18 cellular contexts compared by ENCODE assay signal in genomic region chr22:48953830-48954229, GRCh38.
DNase-seq lines count a peak whose midpoint lies in the region; ATAC-seq and TF ChIP-seq lines count a peak whose summit lies in the region.
"Had no signal": no experiment of that assay in that cellular context is flagged by ENCODE, and none has a peak within 500 bp of the region (broad histone marks: within the 10 kb centered on the region; RNA-seq: fewer than 3 reads in every experiment).

No MANE protein-coding gene starts in this region.

- H3K4me1 ChIP-seq in heart right ventricle: no peaks in the 10 kb centered on the region
- H3K4me1 ChIP-seq in osteoblast (ENCODE audit: insufficient read depth, low read length): no peaks in the 10 kb centered on the region
- H3K4me1 ChIP-seq in upper lobe of right lung: no peaks in the 10 kb centered on the region

- H3K36me3 ChIP-seq in heart right ventricle (no peaks in the 10 kb centered on the region), osteoblast (ENCODE audit: insufficient read depth, low read length) (no peaks in the 10 kb centered on the region), upper lobe of right lung (no peaks in the 10 kb centered on the region)
- H3K36me3 ChIP-seq: BLaER1 had no signal

- DNase-seq in Right ventricle myocardium inferior (ENCODE audit: missing footprints) (peak; percentile 32), heart right ventricle (no peak), coronary artery (ENCODE audit: low spot score) (peak; percentile 5), osteoblast (ENCODE audit: insufficient read length, low spot score, missing footprints) (peak; percentile 72), upper lobe of right lung (peak; percentile 37), UCSD-AML1 (lab: John Stamatoyannopoulos, UW; ENCODE audit: unreplicated experiment) (no peak), GM10248 (ENCODE audit: extremely low spot score) (no peak)
- DNase-seq: DMS53, EL, GOT3, NCI-H1105 treated with DMSO at 0.1 percent for 48 hours, NCI-H1694, NCI-H2227 treated with DMSO at 0.1 percent for 48 hours, NCI-H510A treated with DMSO at 0.1 percent for 48 hours, NCI-H774, SHP77 had no signal

- CTCF ChIA-PET in GM10248 (lab: Yijun Ruan, JAX): no interaction called here

- H4K20me1 ChIP-seq in osteoblast (ENCODE audit: insufficient read depth, low read length): no peaks in the 10 kb centered on the region

- H3K27ac ChIP-seq in heart right ventricle (no peak overlapping the region), coronary artery (no peak overlapping the region), osteoblast (ENCODE audit: low read depth, low read length) (no peak overlapping the region), upper lobe of right lung (no peak overlapping the region)
- H3K27ac ChIP-seq: BLaER1 had no signal

- POLR2A ChIA-PET in GM10248 (lab: Yijun Ruan, JAX): interaction anchor here (0.6 kb wide), 2 partner anchors 27 to 144 kb away, joined by 4 to 5 read pairs; no protein-coding TSS in a partner anchor

- H3K4me3 ChIP-seq in heart right ventricle (no peak overlapping the region), coronary artery (no peak overlapping the region), osteoblast (ENCODE audit: insufficient read depth, low read length) (no peak overlapping the region), upper lobe of right lung (no peak overlapping the region)
- H3K4me3 ChIP-seq: BLaER1 had no signal

- H3K9me3 ChIP-seq in heart right ventricle (peaks cover 0 to 5% (median 0%) of the 10 kb centered on the region in 11 donors), osteoblast (ENCODE audit: low read depth, low read length) (no peaks in the 10 kb centered on the region), upper lobe of right lung (no peaks in the 10 kb centered on the region)
- H3K9me3 ChIP-seq: BLaER1 had no signal

- intact Hi-C loops in Right ventricle myocardium inferior (cut with DNase I) (no loop called here), heart right ventricle (cut with DNase I) (no loop called here), upper lobe of right lung (cut with DNase I) (no loop called here)

- ATAC-seq in Right ventricle myocardium inferior (no peak), heart right ventricle (no peak), upper lobe of right lung (no peak)
- ATAC-seq: CD8-positive, alpha-beta T cell had no signal

- H3K4me2 ChIP-seq in osteoblast (ENCODE audit: insufficient read depth, low read length): no peak overlapping the region
- H3K4me2 ChIP-seq: BLaER1 had no signal

- 72 to 74% methylated on average over 11 of the region's 11 CpGs for WGBS in heart right ventricle, 2 donors

- TF ChIP-seq CTCF in heart right ventricle (IDR thresholded peaks at IDR 0.05) (no peak), coronary artery (IDR thresholded peaks at IDR 0.05) (no peak), osteoblast (IDR thresholded peaks at IDR 0.05; ENCODE audit: extremely low read depth, low read depth, low read length) (no peak), upper lobe of right lung (IDR thresholded peaks at IDR 0.05) (no peak), GM10248 (IDR thresholded peaks at IDR 0.05; ENCODE audit: control extremely low read depth, extremely low read depth, low read depth, missing control alignments) (no peak)

- H2AFZ ChIP-seq in osteoblast (ENCODE audit: low read length): no peak overlapping the region

- H3K27me3 ChIP-seq in heart right ventricle: peaks cover 0 to 54% (median 30%) of the 10 kb centered on the region in 7 donors
- no peaks in the 10 kb centered on the region for H3K27me3 ChIP-seq in osteoblast (ENCODE audit: insufficient read depth, low read length)
- no peaks in the 10 kb centered on the region for H3K27me3 ChIP-seq in upper lobe of right lung

- no peaks in the 10 kb centered on the region for H3K79me2 ChIP-seq in osteoblast (ENCODE audit: insufficient read depth, low read length)

Comparison
In these comparisons a context has a peak if more than half of its experiments do, and no peak if none do; other contexts are left out.
1. DNase-seq: peak in Right ventricle myocardium inferior (single experiment), coronary artery (single experiment), osteoblast (single experiment) and upper lobe of right lung (single experiment); none in heart right ventricle (0 of 2), UCSD-AML1 (single experiment) and GM10248 (single experiment).